9 cellular contexts compared by ENCODE assay signal in the genomic region with DNA sequence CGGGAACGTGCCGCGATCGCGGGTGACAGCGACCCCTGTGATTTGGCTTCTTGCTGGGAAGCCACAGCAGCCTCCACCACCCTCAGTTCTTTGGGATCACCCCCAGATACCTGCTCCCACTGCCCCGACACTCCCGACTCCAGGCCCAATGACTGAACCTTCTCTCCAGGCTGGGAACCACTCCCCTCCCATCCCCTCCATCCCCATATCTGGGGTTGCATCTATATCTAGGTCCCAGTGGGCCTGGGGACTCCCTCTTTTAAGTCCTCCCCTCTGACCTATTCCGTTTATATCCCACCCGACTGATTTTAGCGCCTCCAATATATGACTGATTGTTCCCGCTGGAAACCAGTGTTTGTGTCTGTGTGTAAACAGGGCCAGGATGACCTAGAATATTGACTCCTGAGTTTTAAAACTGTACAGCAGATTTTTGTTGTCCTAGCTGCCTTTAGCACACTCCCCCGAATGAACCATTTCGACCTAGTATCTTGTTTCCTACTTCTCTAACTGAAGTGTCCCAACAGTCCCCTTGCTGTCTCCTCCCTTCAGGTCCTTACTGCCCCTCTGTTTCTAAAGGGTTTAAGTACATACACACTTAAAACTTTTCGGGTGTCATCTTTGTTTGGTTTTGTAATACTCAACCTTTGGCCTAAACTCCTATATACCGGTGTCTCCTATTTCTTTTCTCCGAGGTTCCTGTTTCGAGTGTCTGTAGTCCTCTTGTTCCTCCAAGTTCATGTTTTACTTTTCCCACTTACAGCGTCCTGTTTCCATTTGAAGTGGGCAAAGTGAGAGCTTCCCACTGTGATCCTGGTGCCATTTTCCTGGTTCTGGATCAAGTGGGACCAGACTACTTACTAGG. TPM values are rescaled to one million over a fixed set of nuclear protein-coding genes. Genes with fewer than 3 reads are reported as not detected.
DNase-seq lines count a peak whose midpoint lies in the region; ATAC-seq and TF ChIP-seq lines count a peak whose summit lies in the region.
"Had no signal": no experiment of that assay in that cellular context is flagged by ENCODE, and none has a peak within 500 bp of the region (broad histone marks: within the 10 kb centered on the region; RNA-seq: fewer than 3 reads in every experiment).

No MANE protein-coding gene starts in this region.

- H3K36me3 ChIP-seq in CD8-positive, alpha-beta memory T cell (ENCODE audit: insufficient read depth, low read length), result peaks cover 22% of the 10 kb centered on the region
- H3K36me3 ChIP-seq in mesodermal cell (ENCODE audit: control insufficient read depth, insufficient read depth, low read length), result peaks cover 29% of the 10 kb centered on the region

- DNase-seq in CD8-positive, alpha-beta memory T cell, result no peak
- peak; percentile 46 for DNase-seq in NAMALWA (ENCODE audit: low spot score)
- peak; percentile 13 for DNase-seq in choroid plexus epithelial cell (ENCODE audit: low read depth)
- no peak for DNase-seq in NCI-H748 (lab: John Stamatoyannopoulos, UW; ENCODE audit: unreplicated experiment)
- DNase-seq in stimulated activated CD8-positive, alpha-beta memory T cell treated with anti-CD3 and anti-CD28 coated beads, Interleukin-4, amount 100 ng/mL, for 48 hours, result no peak
- no peak for DNase-seq in DMS114 treated with DMSO at 0.1 percent for 48 hours (lab: John Stamatoyannopoulos, UW; ENCODE audit: unreplicated experiment)

- no peaks in the 10 kb centered on the region for H3K9me3 Mint-ChIP-seq in CD8-positive, alpha-beta memory T cell

- H3K27me3 ChIP-seq in CD8-positive, alpha-beta memory T cell (ENCODE audit: insufficient read depth, low read length, poor library complexity, severe bottlenecking), result no peaks in the 10 kb centered on the region

- H3K9me3 ChIP-seq in CD8-positive, alpha-beta memory T cell (ENCODE audit: low read length), result no peaks in the 10 kb centered on the region
- no peaks in the 10 kb centered on the region for H3K9me3 ChIP-seq in mesodermal cell (ENCODE audit: control insufficient read depth, low read length)

- peak overlapping the region; percentile 90 to 98 (median 95) for H3K27ac Mint-ChIP-seq in CD8-positive, alpha-beta memory T cell

- peak overlapping the region; percentile 85 for H3K27ac ChIP-seq in CD8-positive, alpha-beta memory T cell (ENCODE audit: low read depth, low read length)
- peak overlapping the region; percentile 96 for H3K27ac ChIP-seq in mesodermal cell (ENCODE audit: low read depth, low read length, severe bottlenecking)

- WGBS in mesodermal cell (ENCODE audit: insufficient coverage in 2 of 2), 2 experiments, result 6 to 8% methylated on average over 14 to 16 of the region's 20 CpGs

- peaks cover 28% of the 10 kb centered on the region for H3K4me1 ChIP-seq in CD8-positive, alpha-beta memory T cell (ENCODE audit: insufficient read depth, low read length)
- peaks cover 11% of the 10 kb centered on the region for H3K4me1 ChIP-seq in mesodermal cell (ENCODE audit: control insufficient read depth, insufficient read depth, low read length, poor library complexity, severe bottlenecking)

- H3K4me3 ChIP-seq in CD8-positive, alpha-beta memory T cell (ENCODE audit: low read length), result peak overlapping the region; percentile 64
- H3K4me3 ChIP-seq in choroid plexus epithelial cell (ENCODE audit: low read depth, low read length) (peak overlapping the region; percentile 99), mesodermal cell (ENCODE audit: extremely low read depth, insufficient read depth, low read length, poor library complexity, severe bottlenecking) (peak overlapping the region; percentile 95)

- TF ChIP-seq CTCF in choroid plexus epithelial cell (conservative IDR thresholded peaks at IDR 0.05; ENCODE audit: low read depth, low read length), result no peak

- peaks cover 4 to 8% of the 10 kb centered on the region in 2 donors for H3K27me3 Mint-ChIP-seq in CD8-positive, alpha-beta memory T cell

- no peak for ATAC-seq in GM21526 (IDR thresholded peaks at IDR 0.05; ENCODE audit: low FRiP score, unreplicated experiment)

- POLR2A ChIA-PET in CD8-positive, alpha-beta memory T cell (lab: Charles Lee), result interaction anchor here (0.6 to 1.9 kb wide), 13 partner anchors 23 to 1467 kb away, joined by 3 to 17 read pairs (median 4); a partner anchor contains a TSS

- peaks cover 5 to 44% (median 9%) of the 10 kb centered on the region in 3 donors for H3K36me3 Mint-ChIP-seq in CD8-positive, alpha-beta memory T cell

- H3K4me1 Mint-ChIP-seq in CD8-positive, alpha-beta memory T cell, result peaks cover 36 to 54% (median 54%) of the 10 kb centered on the region in 3 donors

- peak overlapping the region; percentile 89 to 96 (median 95) for H3K4me3 Mint-ChIP-seq in CD8-positive, alpha-beta memory T cell

- CTCF ChIA-PET in CD8-positive, alpha-beta memory T cell (lab: Charles Lee), result interaction anchor here (0.6 to 3.2 kb wide), 31 partner anchors 9 to 362 kb away, joined by 3 to 54 read pairs (median 3); a partner anchor contains a TSS

RNA-seq across cellular contexts. Expression of a gene that starts 0.8 kb away (rescaled TPM):
- total RNA-seq in CD8-positive, alpha-beta memory T cell, result 100 to 1,000 TPM; 185 to 186 TPM
- polyA plus RNA-seq in CD8-positive, alpha-beta memory T cell, result 51.1 TPM
- 161 TPM for polyA plus RNA-seq in mesodermal cell (2013, experiment 1 of 2)
- 136 TPM for polyA plus RNA-seq in mesodermal cell (2013, experiment 2 of 2)

RNA-seq across cellular contexts. Expression of a gene that starts 18.6 kb away (rescaled TPM):
- total RNA-seq in CD8-positive, alpha-beta memory T cell, result not detected
- polyA plus RNA-seq in CD8-positive, alpha-beta memory T cell, result 0.14 TPM
- polyA plus RNA-seq in mesodermal cell (2013, experiment 1 of 2), result not detected
- polyA plus RNA-seq in mesodermal cell (2013, experiment 2 of 2), result not detected
- total RNA-seq: HT1080 had no signal

RNA-seq across cellular contexts. Expression of a gene that starts 33.8 kb away (rescaled TPM):
- not detected for total RNA-seq in CD8-positive, alpha-beta memory T cell
- not detected for polyA plus RNA-seq in CD8-positive, alpha-beta memory T cell
- not detected for polyA plus RNA-seq in mesodermal cell (2013, experiment 1 of 2)
- not detected for polyA plus RNA-seq in mesodermal cell (2013, experiment 2 of 2)
- total RNA-seq: HT1080 had no signal

RNA-seq across cellular contexts. Expression of a gene that starts 53.9 kb away (rescaled TPM):
- total RNA-seq in CD8-positive, alpha-beta memory T cell, result not detected
- not detected for polyA plus RNA-seq in CD8-positive, alpha-beta memory T cell
- not detected for polyA plus RNA-seq in mesodermal cell (2013, experiment 1 of 2)
- polyA plus RNA-seq in mesodermal cell (2013, experiment 2 of 2), result not detected
- total RNA-seq: HT1080 had no signal

RNA-seq across cellular contexts. Expression of a gene that starts 54.0 kb away (rescaled TPM):
- total RNA-seq in CD8-positive, alpha-beta memory T cell, result 10 to 100 TPM; 73.6 to 76.4 TPM
- polyA plus RNA-seq in CD8-positive, alpha-beta memory T cell, result 217 TPM
- polyA plus RNA-seq in mesodermal cell (2013, experiment 1 of 2), result 42.4 TPM
- polyA plus RNA-seq in mesodermal cell (2013, experiment 2 of 2), result 34.9 TPM

Comparison
In these comparisons a context has a peak if more than half of its experiments do, and no peak if none do; other contexts are left out.
1. DNase-seq: peak in NAMALWA (single experiment) and choroid plexus epithelial cell (single experiment); none in CD8-positive, alpha-beta memory T cell (0 of 5), NCI-H748 (single experiment), stimulated activated CD8-positive, alpha-beta memory T cell treated with anti-CD3 and anti-CD28 coated beads, Interleukin-4, amount 100 ng/mL, for 48 hours (single experiment) and DMS114 treated with DMSO at 0.1 percent for 48 hours (single experiment).
2. Peak in every context shown above with its lines, with median percentiles within 50 percentile points of each other: H3K4me3 ChIP-seq.